8 cellular contexts compared by ENCODE assay signal in genomic region chrX:136909119-136909705, GRCh38. TPM values are rescaled to one million over a fixed set of nuclear protein-coding genes. Genes with fewer than 3 reads are reported as not detected.
DNase-seq lines count a peak whose midpoint lies in the region; ATAC-seq, FAIRE-seq and TF ChIP-seq lines count a peak whose summit lies in the region.

No MANE protein-coding gene starts in this region.

- peak; percentile 42 for ATAC-seq in GM18861 (IDR thresholded peaks at IDR 0.05; ENCODE audit: unreplicated experiment)
- peak; percentile 52 for ATAC-seq in HG03097 (IDR thresholded peaks at IDR 0.05; ENCODE audit: low FRiP score, unreplicated experiment)
- ATAC-seq in WTC11: peak; percentile 50

- peaks cover 7% of the 10 kb centered on the region; the same call in 1 of the 2 replicates for H3K4me1 Mint-ChIP-seq in WTC11

- no peaks in the 10 kb centered on the region for H3K36me3 Mint-ChIP-seq in WTC11

- H3K36me3 ChIP-seq in A673 (ENCODE audit: insufficient read depth, low read length, poor library complexity, severe bottlenecking) (no peaks in the 10 kb centered on the region), bronchial epithelial cell (ENCODE audit: control insufficient read depth, insufficient read depth, low read length) (no peaks in the 10 kb centered on the region)

- peaks cover 5% of the 10 kb centered on the region for H3K4me1 ChIP-seq in A673 (ENCODE audit: insufficient read depth, low read length, poor library complexity, severe bottlenecking)

- no peaks in the 10 kb centered on the region for H3K9me3 Mint-ChIP-seq in WTC11

- intact Hi-C loops in A673 (cut with micrococcal nuclease; ENCODE audit: unreplicated experiment): loop anchor here (2.0 kb wide), 1 partner anchor 24 kb away; no protein-coding TSS in a partner anchor

- no peaks in the 10 kb centered on the region for H3K9me3 ChIP-seq in A673 (ENCODE audit: low read depth, low read length, poor library complexity, severe bottlenecking)

- H3K27me3 ChIP-seq in A673 (replicated peaks; ENCODE audit: insufficient read depth, low read depth, low read length, poor library complexity): no peaks in the 10 kb centered on the region
- H3K27me3 ChIP-seq in bronchial epithelial cell (ENCODE audit: control insufficient read depth, insufficient read depth, low read length): no peaks in the 10 kb centered on the region

- H3K27ac Mint-ChIP-seq in WTC11: peak overlapping the region; percentile 68; the same call in 1 of the 2 replicates

- no peak for FAIRE-seq in bronchial epithelial cell (lab: Jason Lieb, UNC)

- peak overlapping the region; percentile 63 for H3K4me3 ChIP-seq in A673 (ENCODE audit: low read depth, low read length, poor library complexity, severe bottlenecking)
- peak overlapping the region; percentile 56 for H3K4me3 ChIP-seq in bronchial epithelial cell (ENCODE audit: low read depth, low read length)

- POLR2A ChIA-PET in A673 (lab: Charles Lee; ENCODE audit: low non-redundant PET) (interaction anchor here (0.9 to 1.1 kb wide), 2 partner anchors 29 to 30 kb away, joined by 4 read pairs; partner anchors contain the start of gene RBMX), WTC11 (lab: Charles Lee) (interaction anchor here (1.9 kb wide), 1 partner anchor 29 kb away, joined by 9 read pairs; the partner anchor contains the start of gene RBMX)

- no TSS peak for BruUV-seq in A673 (replicated peaks; lab: Mats Ljungman, UMichigan)

- CTCF ChIA-PET in A673 (lab: Charles Lee): interaction anchor here (0.6 kb wide), 1 partner anchor 28 kb away, joined by 3 read pairs; the partner anchor contains the start of gene RBMX
- CTCF ChIA-PET in WTC11 (lab: Charles Lee): interaction anchor here (0.6 kb wide), 1 partner anchor 1196 kb away, joined by 3 read pairs; no protein-coding TSS in a partner anchor

- peak overlapping the region; percentile 91 for H3K27ac ChIP-seq in A673 (ENCODE audit: low read depth, low read length, poor library complexity, severe bottlenecking)

- DNase-seq in A673 (ENCODE audit: low spot score) (peak; percentile 88), NCI-H2196 treated with DMSO at 0.1 percent for 48 hours (lab: John Stamatoyannopoulos, UW; ENCODE audit: unreplicated experiment) (peak; percentile 34), WTC11 (ENCODE audit: low spot score) (peak; percentile 72), bronchial epithelial cell (ENCODE audit: low read depth) (peak; percentile 49), iris pigment epithelial cell (ENCODE audit: low read depth) (peak; percentile 66)
- peak; percentile 66 for DNase-seq in stimulated activated CD4-positive, alpha-beta T cell treated with anti-CD3 and anti-CD28 coated beads, Interleukin-12 subunit alpha, Interleukin-12 subunit beta, amount 100 ng/mL, for 4 hours

- TF ChIP-seq CTCF in A673 (conservative IDR thresholded peaks at IDR 0.05; ENCODE audit: low read depth, low read length): no peak
- TF ChIP-seq CTCF in WTC11 (IDR thresholded peaks at IDR 0.05): no peak
- no peak for TF ChIP-seq CTCF in bronchial epithelial cell (IDR thresholded peaks at IDR 0.05; ENCODE audit: insufficient read depth, low read length, severe bottlenecking)

- no peaks in the 10 kb centered on the region for H3K27me3 Mint-ChIP-seq in WTC11 (ENCODE audit: low read depth)

- peak overlapping the region; percentile 87 for H3K4me3 Mint-ChIP-seq in WTC11

TF ChIP-seq in WTC11, 78 proteins besides CTCF, POLR2A, EP300 and RAD21:
- TF ChIP-seq MAX (CRISPR knock-in tag; IDR thresholded peaks at IDR 0.05) (no peak), ATF2 (CRISPR knock-in tag; IDR thresholded peaks at IDR 0.05; ENCODE audit: borderline replicate concordance, low read depth) (no peak), NR3C1 (CRISPR knock-in tag; conservative IDR thresholded peaks at IDR 0.05; ENCODE audit: low read depth) (no peak), MXD4 (CRISPR knock-in tag; IDR thresholded peaks at IDR 0.05; ENCODE audit: borderline replicate concordance) (no peak), ELF4 (CRISPR knock-in tag; IDR thresholded peaks at IDR 0.05; ENCODE audit: low read depth) (no peak), ESRRA (CRISPR knock-in tag; IDR thresholded peaks at IDR 0.05; ENCODE audit: borderline replicate concordance) (no peak), ZNF219 (CRISPR knock-in tag; IDR thresholded peaks at IDR 0.05; ENCODE audit: borderline replicate concordance) (no peak), EMX1 (CRISPR knock-in tag; IDR thresholded peaks at IDR 0.05) (no peak)

RNA-seq across cellular contexts. Expression of gene RBMX, which starts 28.7 kb away (rescaled TPM):
- total RNA-seq in A673 (2021) (422 and 432 TPM in 2 replicates), WTC11 (2021) (373 to 398 TPM (median 379 TPM) in 3 replicates), bronchial epithelial cell (99.3 and 115 TPM in 2 replicates)

Comparison
In these comparisons a context has a peak if more than half of its experiments do, and no peak if none do; other contexts are left out.
1. Peak in every context shown above with its lines: DNase-seq, ATAC-seq, H3K4me3 ChIP-seq and H3K27ac ChIP-seq.
2. DNase-seq: peak in every context shown above with its lines; median percentile 88 in A673; 72 in WTC11; 66 in iris pigment epithelial cell; 66 in stimulated activated CD4-positive, alpha-beta T cell treated with anti-CD3 and anti-CD28 coated beads, Interleukin-12 subunit alpha, Interleukin-12 subunit beta, amount 100 ng/mL, for 4 hours; 49 in bronchial epithelial cell; 34 in NCI-H2196 treated with DMSO at 0.1 percent for 48 hours.